ENCODE assay signal across 7 cellular contexts in genomic region chr20:63641146-63641791, GRCh38. TPM values are rescaled to one million over a fixed set of nuclear protein-coding genes. Genes with fewer than 3 reads are reported as not detected.
A peak's percentile ranks its signal among the peaks of the same experiment; 100 is the strongest.
DNase-seq lines count a peak whose midpoint lies in the region; ATAC-seq, FAIRE-seq and TF ChIP-seq lines count a peak whose summit lies in the region.

No MANE protein-coding gene starts in this region.

- WGBS in HepG2 (ENCODE audit: low lambda C conversion rate) = 74% methylated on average over 43 of the region's 47 CpGs
- 40% methylated on average over 19 of the region's 47 CpGs for WGBS in suprapubic skin

- TF ChIP-seq RAD21 in HepG2 (CRISPR knock-in tag; IDR thresholded peaks at IDR 0.05) = peak; percentile 32; the same call in 1 of the 2 replicates

- H3K27me3 ChIP-seq in ascending aorta (no peaks in the 10 kb centered on the region), HepG2 (ENCODE audit: control insufficient read depth in 1 of 2, insufficient read depth in 2 of 2, low read length in 2 of 2) (no peaks in the 10 kb centered on the region; a peak in 1 of 5 replicates), suprapubic skin (no peaks in the 10 kb centered on the region)

- H3K4me3 ChIP-seq in NB4 (ENCODE audit: low read depth, low read length) = peak overlapping the region; percentile 56
- peak overlapping the region; percentile 64 to 65 for H3K4me3 ChIP-seq in ascending aorta
- H3K4me3 ChIP-seq in HepG2 (replicated peaks in 1 of 3; ENCODE audit: insufficient read depth in 1 of 3, low read depth in 2 of 3, low read length in 3 of 3) = peak overlapping the region; percentile 8 to 67 (median 24); a peak in 4 of 6 replicates
- peak overlapping the region; percentile 47 for H3K4me3 ChIP-seq in suprapubic skin

- TF ChIP-seq EP300 in HepG2 (IDR thresholded peaks at IDR 0.05; ENCODE audit: low read depth in 2 of 2, low read length in 2 of 2) (no peak), HepG2 (CRISPR knock-in tag; IDR thresholded peaks at IDR 0.05; ENCODE audit: borderline replicate concordance) (no peak), suprapubic skin (IDR thresholded peaks at IDR 0.05) (no peak)

- H2AFZ ChIP-seq in HepG2 (ENCODE audit: low read length) = no peak overlapping the region

- no peaks in the 10 kb centered on the region for H4K20me1 ChIP-seq in HepG2 (ENCODE audit: insufficient read depth, low read length)

- TF ChIP-seq POLR2A in NB4 (IDR thresholded peaks at IDR 0.05; ENCODE audit: extremely low read depth, insufficient read length) (peak; percentile 30), HepG2 (IDR thresholded peaks at IDR 0.05; ENCODE audit: insufficient read depth in 1 of 2, low read depth in 2 of 2, low read length in 2 of 2) (no peak; a peak in 1 of 4 replicates), suprapubic skin (IDR thresholded peaks at IDR 0.05) (no peak)

- FAIRE-seq in HepG2 (lab: Jason Lieb, UNC) = peak; percentile 39

- in situ Hi-C loops in HepG2 (cut with HindIII; ENCODE audit: extremely low pct_ligation_motif_present, low pct_unique_long_range_greater_than_20kb) (no loop called here), GM13976 (cut with MboI; ENCODE audit: low sequenced_read_pairs, unreplicated experiment) (no loop called here)

- CTCF ChIA-PET in HepG2 (lab: Yijun Ruan, JAX; ENCODE audit: low intra/inter-chr PET ratio, low total read pairs) = no interaction called here

- POLR2A ChIA-PET in HepG2 (lab: Yijun Ruan, JAX) = interaction anchor here (0.6 to 3.3 kb wide), 20 partner anchors 9 to 421 kb away, joined by 3 to 58 read pairs (median 5); partner anchors contain the start of genes ARFRP1, GMEB2, HELZ2 and RTEL1

- intact Hi-C loops in ascending aorta (cut with DNase I) = loop anchor here (2.0 kb wide), 1 partner anchor 18 kb away; the partner anchor contains the start of gene RTEL1
- intact Hi-C loops in HepG2 (cut with micrococcal nuclease; ENCODE audit: unreplicated experiment) = no loop called here

- H3K9ac ChIP-seq in HepG2 (ENCODE audit: insufficient read depth, low read depth, low read length) = peak overlapping the region; percentile 44; the same call in 1 of the 2 replicates

- H3K4me2 ChIP-seq in HepG2 (ENCODE audit: low read depth, low read length) = peak overlapping the region; percentile 86

- H3K9me3 ChIP-seq in ascending aorta (no peaks in the 10 kb centered on the region), HepG2 (ENCODE audit: low read length) (no peaks in the 10 kb centered on the region), suprapubic skin (no peaks in the 10 kb centered on the region)

- no peaks in the 10 kb centered on the region for H3K36me3 ChIP-seq in ascending aorta
- no peaks in the 10 kb centered on the region; a peak in 1 of 5 replicates for H3K36me3 ChIP-seq in HepG2 (replicated peaks in 1 of 2; ENCODE audit: control insufficient read depth in 1 of 2, insufficient read depth in 2 of 2, low read length in 2 of 2)
- peaks cover 3% of the 10 kb centered on the region for H3K36me3 ChIP-seq in suprapubic skin

- H3K27ac ChIP-seq in ascending aorta (peak overlapping the region in 1 of 2 donors; percentile 65), HepG2 (ENCODE audit: extremely low read length, insufficient read depth, low read length) (peak overlapping the region; percentile 31), suprapubic skin (peak overlapping the region; percentile 53)

- DNase-seq in NB4 (ENCODE audit: low read depth) (peak; percentile 73), ascending aorta (ENCODE audit: low spot score in 2 of 2) (no peak), HepG2 (ENCODE audit: low spot score) (no peak), suprapubic skin (ENCODE audit: low spot score in 2 of 2) (no peak), GM13976 (ENCODE audit: low spot score) (no peak)

- ATAC-seq in GM21619 (IDR thresholded peaks at IDR 0.05; ENCODE audit: unreplicated experiment) (peak; percentile 23), HepG2 (peak; percentile 42; the same call in 2 of the 3 replicates), HG03442 (IDR thresholded peaks at IDR 0.05; ENCODE audit: unreplicated experiment) (no peak)

- H3K4me1 ChIP-seq in ascending aorta (peaks cover 6 to 7% of the 10 kb centered on the region in 2 donors), HepG2 (ENCODE audit: insufficient read depth, low read length) (peaks cover 22% of the 10 kb centered on the region), suprapubic skin (peaks cover 31% of the 10 kb centered on the region)

- no peaks in the 10 kb centered on the region for H3K79me2 ChIP-seq in HepG2 (ENCODE audit: insufficient read depth, low read length)

- BruUV-seq in HepG2 (replicated peaks; lab: Mats Ljungman, UMichigan) = no TSS peak

- no peak for TF ChIP-seq CTCF in NB4 (IDR thresholded peaks at IDR 0.05; ENCODE audit: low read depth, low read length)
- TF ChIP-seq CTCF in ascending aorta (IDR thresholded peaks at IDR 0.05) = no peak
- TF ChIP-seq CTCF in HepG2 (CRISPR knock-in tag; IDR thresholded peaks at IDR 0.05) = no peak
- no peak for TF ChIP-seq CTCF in suprapubic skin (IDR thresholded peaks at IDR 0.05)
- no peak for TF ChIP-seq CTCF in GM13976 (IDR thresholded peaks at IDR 0.05; ENCODE audit: borderline replicate concordance, control extremely low read depth, extremely low read depth, insufficient read depth, missing control alignments)

RNA-seq across cellular contexts. Expression of gene STMN3, which starts 12.0 kb away (rescaled TPM):
- total RNA-seq in ascending aorta (37.0 TPM), HepG2 (2016; rRNA removed; fragmentation: Illumina TruSeq; extraction: Trizol) (28.1 and 48.3 TPM in 2 replicates), suprapubic skin (10 to 100 TPM; 14.2 to 20.7 (median 17.0) TPM)
- total RNA-seq in HepG2 (2016; cell fraction: cytosol; rRNA removed; fragmentation: Illumina TruSeq; extraction: Trizol; ENCODE audit: low read depth) = 9.7 and 10.6 TPM in 2 replicates
- total RNA-seq in HepG2 (2016; cell fraction: insoluble cytoplasmic fraction; rRNA removed; fragmentation: Illumina TruSeq; extraction: Trizol) = 26.7 and 50.6 TPM in 2 replicates
- total RNA-seq in HepG2 (2016; cell fraction: membrane; rRNA removed; fragmentation: Illumina TruSeq; extraction: Trizol) = 20.0 and 20.9 TPM in 2 replicates
- 36.8 and 43.1 TPM in 2 replicates for total RNA-seq in HepG2 (2016; cell fraction: nucleus; rRNA removed; fragmentation: Illumina TruSeq; extraction: Trizol)
- polyA plus RNA-seq in HepG2 (2011; rRNA removed) = 21.0 and 28.5 TPM in 2 replicates
- polyA plus RNA-seq in HepG2 (2011; cell fraction: cytosol; rRNA removed) = 22.7 and 33.5 TPM in 2 replicates
- 98.2 and 123 TPM in 2 replicates for polyA plus RNA-seq in HepG2 (2011; cell fraction: nucleus; rRNA removed)
- 13.1 and 18.3 TPM in 2 replicates for polyA plus RNA-seq in HepG2 (2012)
- polyA plus RNA-seq in HepG2 (2016; cell fraction: cytosol; fragmentation: Illumina TruSeq; extraction: Trizol; ENCODE audit: low read depth) = 10.7 and 12.2 TPM in 2 replicates
- 28.3 and 29.5 TPM in 2 replicates for polyA plus RNA-seq in HepG2 (2016; cell fraction: insoluble cytoplasmic fraction; fragmentation: Illumina TruSeq; extraction: Trizol; ENCODE audit: low read depth)
- polyA plus RNA-seq in HepG2 (2016; cell fraction: membrane; fragmentation: Illumina TruSeq; extraction: Trizol; ENCODE audit: low read depth) = 16.2 and 16.7 TPM in 2 replicates
- polyA plus RNA-seq in HepG2 (2016; cell fraction: nucleus; fragmentation: Illumina TruSeq; extraction: Trizol; ENCODE audit: insufficient read depth, low read depth) = 84.0 and 90.0 TPM in 2 replicates
- 1.7 and 23.2 TPM in 2 replicates for polyA minus RNA-seq in HepG2 (2011; rRNA and poly(A)+ RNA removed; ENCODE audit: low replicate concordance)
- 8.5 and 11.0 TPM in 2 replicates for polyA minus RNA-seq in HepG2 (2011; cell fraction: cytosol; rRNA and poly(A)+ RNA removed)
- 3.3 and 5.6 TPM in 2 replicates for polyA minus RNA-seq in HepG2 (2011; cell fraction: nucleus; rRNA and poly(A)+ RNA removed)

RNA-seq across cellular contexts. Expression of gene GMEB2, which starts 14.4 kb away (rescaled TPM):
- total RNA-seq in ascending aorta (14.0 TPM), HepG2 (2016; rRNA removed; fragmentation: Illumina TruSeq; extraction: Trizol) (11.6 and 12.4 TPM in 2 replicates), suprapubic skin (10 to 100 TPM; 15.5 to 18.5 (median 16.4) TPM)
- 2.2 and 2.3 TPM in 2 replicates for total RNA-seq in HepG2 (2016; cell fraction: cytosol; rRNA removed; fragmentation: Illumina TruSeq; extraction: Trizol; ENCODE audit: low read depth)
- total RNA-seq in HepG2 (2016; cell fraction: insoluble cytoplasmic fraction; rRNA removed; fragmentation: Illumina TruSeq; extraction: Trizol) = 9.6 and 12.4 TPM in 2 replicates
- 6.9 and 7.8 TPM in 2 replicates for total RNA-seq in HepG2 (2016; cell fraction: membrane; rRNA removed; fragmentation: Illumina TruSeq; extraction: Trizol)
- total RNA-seq in HepG2 (2016; cell fraction: nucleus; rRNA removed; fragmentation: Illumina TruSeq; extraction: Trizol) = 7.8 and 10.3 TPM in 2 replicates
- 10.6 and 11.5 TPM in 2 replicates for polyA plus RNA-seq in HepG2 (2011; rRNA removed)
- polyA plus RNA-seq in HepG2 (2011; cell fraction: cytosol; rRNA removed) = 8.5 and 9.9 TPM in 2 replicates
- 20.2 and 24.4 TPM in 2 replicates for polyA plus RNA-seq in HepG2 (2011; cell fraction: nucleus; rRNA removed)
- 6.9 and 8.7 TPM in 2 replicates for polyA plus RNA-seq in HepG2 (2012)
- 1.5 TPM in 2 replicates for polyA plus RNA-seq in HepG2 (2016; cell fraction: cytosol; fragmentation: Illumina TruSeq; extraction: Trizol; ENCODE audit: low read depth)
- 9.6 and 12.8 TPM in 2 replicates for polyA plus RNA-seq in HepG2 (2016; cell fraction: insoluble cytoplasmic fraction; fragmentation: Illumina TruSeq; extraction: Trizol; ENCODE audit: low read depth)
- 3.9 and 4.4 TPM in 2 replicates for polyA plus RNA-seq in HepG2 (2016; cell fraction: membrane; fragmentation: Illumina TruSeq; extraction: Trizol; ENCODE audit: low read depth)
- polyA plus RNA-seq in HepG2 (2016; cell fraction: nucleus; fragmentation: Illumina TruSeq; extraction: Trizol; ENCODE audit: insufficient read depth, low read depth) = 17.0 TPM in 2 replicates
- polyA minus RNA-seq in HepG2 (2011; rRNA and poly(A)+ RNA removed; ENCODE audit: low replicate concordance) = 9.4 and 15.1 TPM in 2 replicates
- polyA minus RNA-seq in HepG2 (2011; cell fraction: cytosol; rRNA and poly(A)+ RNA removed) = 6.5 and 6.7 TPM in 2 replicates
- polyA minus RNA-seq in HepG2 (2011; cell fraction: nucleus; rRNA and poly(A)+ RNA removed) = 5.6 and 6.2 TPM in 2 replicates

RNA-seq across cellular contexts. Expression of gene RTEL1, which starts 16.8 kb away (rescaled TPM):
- 80.6 TPM for total RNA-seq in ascending aorta
- total RNA-seq in HepG2 (2016; rRNA removed; fragmentation: Illumina TruSeq; extraction: Trizol) = 10.9 and 21.8 TPM in 2 replicates
- 1.6 and 2.4 TPM in 2 replicates for total RNA-seq in HepG2 (2016; cell fraction: cytosol; rRNA removed; fragmentation: Illumina TruSeq; extraction: Trizol; ENCODE audit: low read depth)
- 8.3 and 23.6 TPM in 2 replicates for total RNA-seq in HepG2 (2016; cell fraction: insoluble cytoplasmic fraction; rRNA removed; fragmentation: Illumina TruSeq; extraction: Trizol)
- total RNA-seq in HepG2 (2016; cell fraction: membrane; rRNA removed; fragmentation: Illumina TruSeq; extraction: Trizol) = 4.7 and 6.3 TPM in 2 replicates
- total RNA-seq in HepG2 (2016; cell fraction: nucleus; rRNA removed; fragmentation: Illumina TruSeq; extraction: Trizol) = 34.3 and 37.2 TPM in 2 replicates
- polyA plus RNA-seq in HepG2 (2011; rRNA removed) = 29.5 and 36.4 TPM in 2 replicates
- 3.8 and 9.1 TPM in 2 replicates for polyA plus RNA-seq in HepG2 (2011; cell fraction: cytosol; rRNA removed)
- polyA plus RNA-seq in HepG2 (2011; cell fraction: nucleus; rRNA removed) = 268 and 385 TPM in 2 replicates
- 16.7 and 17.6 TPM in 2 replicates for polyA plus RNA-seq in HepG2 (2012)
- 1.9 TPM in 2 replicates for polyA plus RNA-seq in HepG2 (2016; cell fraction: cytosol; fragmentation: Illumina TruSeq; extraction: Trizol; ENCODE audit: low read depth)
- 8.6 and 15.7 TPM in 2 replicates for polyA plus RNA-seq in HepG2 (2016; cell fraction: insoluble cytoplasmic fraction; fragmentation: Illumina TruSeq; extraction: Trizol; ENCODE audit: low read depth)
- 4.9 and 5.5 TPM in 2 replicates for polyA plus RNA-seq in HepG2 (2016; cell fraction: membrane; fragmentation: Illumina TruSeq; extraction: Trizol; ENCODE audit: low read depth)
- 117 and 129 TPM in 2 replicates for polyA plus RNA-seq in HepG2 (2016; cell fraction: nucleus; fragmentation: Illumina TruSeq; extraction: Trizol; ENCODE audit: insufficient read depth, low read depth)
- polyA minus RNA-seq in HepG2 (2011; rRNA and poly(A)+ RNA removed; ENCODE audit: low replicate concordance) = 47.6 and 86.8 TPM in 2 replicates
- 5.5 and 5.7 TPM in 2 replicates for polyA minus RNA-seq in HepG2 (2011; cell fraction: cytosol; rRNA and poly(A)+ RNA removed)
- polyA minus RNA-seq in HepG2 (2011; cell fraction: nucleus; rRNA and poly(A)+ RNA removed) = 78.0 and 85.2 TPM in 2 replicates
- total RNA-seq in suprapubic skin = 10 to 100 TPM in 2 of 4 donors, 1 to 10 TPM in 2; 6.9 to 26.6 (median 13.9) TPM

RNA-seq across cellular contexts. Expression of gene TNFRSF6B, which starts 55.2 kb away (rescaled TPM):
- total RNA-seq in ascending aorta (119 TPM), HepG2 (2016; rRNA removed; fragmentation: Illumina TruSeq; extraction: Trizol) (not detected in 2 replicates), suprapubic skin (10 to 100 TPM in 2 of 4 donors, 1 to 10 TPM in 2; 2.1 to 16.1 (median 11.1) TPM)
- total RNA-seq in HepG2 (2016; cell fraction: cytosol; rRNA removed; fragmentation: Illumina TruSeq; extraction: Trizol; ENCODE audit: low read depth) = not detected in 2 replicates
- total RNA-seq in HepG2 (2016; cell fraction: insoluble cytoplasmic fraction; rRNA removed; fragmentation: Illumina TruSeq; extraction: Trizol) = not detected in 2 replicates
- total RNA-seq in HepG2 (2016; cell fraction: membrane; rRNA removed; fragmentation: Illumina TruSeq; extraction: Trizol) = not detected in 2 replicates
- not detected in 2 replicates for total RNA-seq in HepG2 (2016; cell fraction: nucleus; rRNA removed; fragmentation: Illumina TruSeq; extraction: Trizol)
- polyA plus RNA-seq in HepG2 (2011; rRNA removed) = 0.24 and 0.86 TPM in 2 replicates
- polyA plus RNA-seq in HepG2 (2011; cell fraction: cytosol; rRNA removed) = 0.45 and 1.3 TPM in 2 replicates
- polyA plus RNA-seq in HepG2 (2011; cell fraction: nucleus; rRNA removed) = 22.5 and 36.0 TPM in 2 replicates
- 0.55 TPM in 1 of 2 replicates, not detected in the other for polyA plus RNA-seq in HepG2 (2012)
- polyA plus RNA-seq in HepG2 (2016; cell fraction: cytosol; fragmentation: Illumina TruSeq; extraction: Trizol; ENCODE audit: low read depth) = 0.45 and 0.48 TPM in 2 replicates
- polyA plus RNA-seq in HepG2 (2016; cell fraction: insoluble cytoplasmic fraction; fragmentation: Illumina TruSeq; extraction: Trizol; ENCODE audit: low read depth) = 0.32 TPM in 1 of 2 replicates, not detected in the other
- 0.37 and 0.71 TPM in 2 replicates for polyA plus RNA-seq in HepG2 (2016; cell fraction: membrane; fragmentation: Illumina TruSeq; extraction: Trizol; ENCODE audit: low read depth)
- not detected in 2 replicates for polyA plus RNA-seq in HepG2 (2016; cell fraction: nucleus; fragmentation: Illumina TruSeq; extraction: Trizol; ENCODE audit: insufficient read depth, low read depth)
- not detected in 2 replicates for polyA minus RNA-seq in HepG2 (2011; rRNA and poly(A)+ RNA removed; ENCODE audit: low replicate concordance)
- polyA minus RNA-seq in HepG2 (2011; cell fraction: cytosol; rRNA and poly(A)+ RNA removed) = not detected in 2 replicates
- not detected in 2 replicates for polyA minus RNA-seq in HepG2 (2011; cell fraction: nucleus; rRNA and poly(A)+ RNA removed)
